ENCODE assay signal across 31 cellular contexts in genomic region chr2:162833345-162833744, GRCh38. TPM values are rescaled to one million over a fixed set of nuclear protein-coding genes. Genes with fewer than 3 reads are reported as not detected.
"Had no signal": no experiment of that assay in that cellular context is flagged by ENCODE, and none has a peak within 500 bp of the region (broad histone marks: within the 10 kb centered on the region; RNA-seq: fewer than 3 reads in every experiment).

No MANE protein-coding gene starts in this region.

- H3K4me1 Mint-ChIP-seq: activated B cell treated with CpG ODN at 0.5 μM for 24 hours; activated naive CD4-positive, alpha-beta T cell treated with anti-CD3 and anti-CD28 coated beads, Interleukin-2, amount 50 U/mL, for 24 hours; activated naive CD8-positive, alpha-beta T cell treated with anti-CD3 and anti-CD28 coated beads, Interleukin-2, amount 50 U/mL, for 24 hours; T-helper 17 cell had no signal

- DNase-seq: activated B cell treated with CpG ODN at 0.5 μM for 24 hours; activated CD4-positive, alpha-beta T cell treated with anti-CD3 and anti-CD28 coated beads for 48 hours; activated CD4-positive, alpha-beta T cell treated with anti-CD3 and anti-CD28 coated beads, Interleukin-2, amount 50 U/mL, for 1 hour; activated CD4-positive, alpha-beta T cell treated with anti-CD3 and anti-CD28 coated beads, Interleukin-2, amount 50 U/mL, for 48 hours; activated CD8-positive, alpha-beta memory T cell treated with anti-CD3 and anti-CD28 coated beads for 24 hours; activated CD8-positive, alpha-beta T cell treated with anti-CD3 and anti-CD28 coated beads for 36 hours; activated effector memory CD4-positive, alpha-beta T cell treated with anti-CD3 and anti-CD28 coated beads, Interleukin-2, amount 50 U/mL, for 16 hours; activated naive CD4-positive, alpha-beta T cell treated with anti-CD3 and anti-CD28 coated beads for 36 hours; activated naive CD8-positive, alpha-beta T cell treated with anti-CD3 and anti-CD28 coated beads for 36 hours; activated naive CD8-positive, alpha-beta T cell treated with anti-CD3 and anti-CD28 coated beads, Interleukin-2, amount 50 U/mL, for 24 hours; activated T-cell treated with anti-CD3 and anti-CD28 coated beads, Interleukin-2, amount 50 U/mL, for 1 hour; activated T-cell treated with anti-CD3 and anti-CD28 coated beads, Interleukin-2, amount 50 U/mL, for 48 hours; adrenal gland; amygdala; aorta; body of pancreas; central memory CD4-positive, alpha-beta T cell; cerebellar nuclear complex; colonic mucosa; effector CD8-positive, alpha-beta T cell; esophagus squamous epithelium; foreskin melanocyte; heart right ventricle; T-helper 17 cell; T1000; WERI-Rb-1 had no signal

- H3K27ac Mint-ChIP-seq: activated B cell treated with CpG ODN at 0.5 μM for 24 hours; activated CD8-positive, alpha-beta T cell treated with anti-CD3 and anti-CD28 coated beads for 36 hours; activated naive CD4-positive, alpha-beta T cell treated with anti-CD3 and anti-CD28 coated beads for 36 hours; activated naive CD4-positive, alpha-beta T cell treated with anti-CD3 and anti-CD28 coated beads, Interleukin-2, amount 50 U/mL, for 24 hours; activated naive CD8-positive, alpha-beta T cell treated with anti-CD3 and anti-CD28 coated beads for 36 hours; activated naive CD8-positive, alpha-beta T cell treated with anti-CD3 and anti-CD28 coated beads, Interleukin-2, amount 50 U/mL, for 24 hours; activated T-helper 1 cell treated with anti-CD3 and anti-CD28 coated beads, Interleukin-12 subunit alpha, Interleukin-12 subunit beta, Interleukin-2, Interleukin-4 antibody, amounts not matched to agents 30 ng/mL and 10 ng/mL and 1 ng/mL, durations not matched to agents 14 hours and 24 hours and 36 hours; activated T-helper 2 cell treated with anti-CD3 and anti-CD28 coated beads, Interferon-gamma antibody, Interleukin-2, Interleukin-4, amounts not matched to agents 10 μg/mL and 5 μg/mL and 100 μg/mL, durations not matched to agents 14 hours and 24 hours and 36 hours; T-helper 17 cell; T-helper 2 cell treated with Interferon-gamma antibody and Interleukin-4, amounts not matched to agents 5 μg/mL and 100 μg/mL, for 36 hours had no signal

- H3K4me3 Mint-ChIP-seq: activated B cell treated with CpG ODN at 0.5 μM for 24 hours; activated CD8-positive, alpha-beta T cell treated with anti-CD3 and anti-CD28 coated beads for 36 hours; activated naive CD4-positive, alpha-beta T cell treated with anti-CD3 and anti-CD28 coated beads for 36 hours; activated naive CD4-positive, alpha-beta T cell treated with anti-CD3 and anti-CD28 coated beads, Interleukin-2, amount 50 U/mL, for 24 hours; activated naive CD8-positive, alpha-beta T cell treated with anti-CD3 and anti-CD28 coated beads for 36 hours; activated naive CD8-positive, alpha-beta T cell treated with anti-CD3 and anti-CD28 coated beads, Interleukin-2, amount 50 U/mL, for 24 hours; activated T-helper 1 cell treated with anti-CD3 and anti-CD28 coated beads, Interleukin-12 subunit alpha, Interleukin-12 subunit beta, Interleukin-2, Interleukin-4 antibody, amounts not matched to agents 30 ng/mL and 10 ng/mL and 1 ng/mL, durations not matched to agents 14 hours and 24 hours and 36 hours; T-helper 17 cell; T-helper 2 cell treated with Interferon-gamma antibody and Interleukin-4, amounts not matched to agents 5 μg/mL and 100 μg/mL, for 36 hours had no signal

- H3K36me3 Mint-ChIP-seq: activated naive CD4-positive, alpha-beta T cell treated with anti-CD3 and anti-CD28 coated beads, Interleukin-2, amount 50 U/mL, for 24 hours; activated naive CD8-positive, alpha-beta T cell treated with anti-CD3 and anti-CD28 coated beads for 36 hours had no signal

- H3K9me3 Mint-ChIP-seq: activated B cell treated with CpG ODN at 0.5 μM for 24 hours; activated CD8-positive, alpha-beta T cell treated with anti-CD3 and anti-CD28 coated beads for 36 hours; activated naive CD4-positive, alpha-beta T cell treated with anti-CD3 and anti-CD28 coated beads for 36 hours; activated naive CD8-positive, alpha-beta T cell treated with anti-CD3 and anti-CD28 coated beads for 36 hours; activated T-helper 1 cell treated with anti-CD3 and anti-CD28 coated beads, Interleukin-12 subunit alpha, Interleukin-12 subunit beta, Interleukin-2, Interleukin-4 antibody, amounts not matched to agents 30 ng/mL and 10 ng/mL and 1 ng/mL, durations not matched to agents 14 hours and 24 hours and 36 hours; activated T-helper 2 cell treated with anti-CD3 and anti-CD28 coated beads, Interferon-gamma antibody, Interleukin-2, Interleukin-4, amounts not matched to agents 10 μg/mL and 5 μg/mL and 100 μg/mL, durations not matched to agents 14 hours and 24 hours and 36 hours; T-helper 2 cell treated with Interferon-gamma antibody and Interleukin-4, amounts not matched to agents 5 μg/mL and 100 μg/mL, for 36 hours had no signal

RNA-seq across cellular contexts. Expression of gene KCNH7, which starts 5.2 kb away (rescaled TPM):
- polyA plus RNA-seq: aorta, esophagus, heart right ventricle had no signal
